18 cellular contexts compared by ENCODE assay signal in the genomic region with DNA sequence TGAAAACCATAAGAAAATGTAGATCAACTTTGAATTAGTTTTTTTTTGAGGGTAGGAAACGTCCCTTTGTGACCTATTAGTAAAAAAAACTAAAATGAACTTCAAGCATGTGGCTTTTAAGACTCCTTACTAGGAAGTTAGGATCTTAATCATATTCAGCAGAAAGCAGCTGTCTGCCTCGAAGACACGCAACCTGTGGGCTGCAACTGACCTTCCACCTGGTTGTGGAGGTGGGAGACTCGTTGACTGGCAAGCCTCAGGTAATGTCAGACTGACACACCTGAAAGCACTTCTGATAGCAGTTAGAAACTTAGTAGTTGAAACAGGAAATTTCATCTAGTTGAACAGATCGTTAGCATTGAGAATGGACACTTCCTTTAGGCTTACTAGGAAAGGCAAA. TPM values are rescaled to one million over a fixed set of nuclear protein-coding genes. Genes with fewer than 3 reads are reported as not detected.
DNase-seq lines count a peak whose midpoint lies in the region; ATAC-seq and TF ChIP-seq lines count a peak whose summit lies in the region.
"Had no signal": no experiment of that assay in that cellular context is flagged by ENCODE, and none has a peak within 500 bp of the region (broad histone marks: within the 10 kb centered on the region; RNA-seq: fewer than 3 reads in every experiment).

No MANE protein-coding gene starts in this region.

- H3K27ac Mint-ChIP-seq in activated T-cell treated with anti-CD3 and anti-CD28 coated beads, Interleukin-2, amount 50 U/mL, for 72 hours = peak overlapping the region; percentile 7
- H3K27ac Mint-ChIP-seq in activated T-cell treated with anti-CD3 and anti-CD28 coated beads, Interleukin-2, amount 50 U/mL, for 24 hours = no peak overlapping the region
- no peak overlapping the region for H3K27ac Mint-ChIP-seq in activated naive CD8-positive, alpha-beta T cell treated with anti-CD3 and anti-CD28 coated beads for 36 hours

- CTCF ChIA-PET in OCI-LY7 (lab: Charles Lee; ENCODE audit: unreplicated experiment) = interaction anchor here (0.9 to 2.2 kb wide), 4 partner anchors 9 to 128 kb away, joined by 3 to 13 read pairs (median 4); no protein-coding TSS in a partner anchor

- ATAC-seq in activated T-cell treated with anti-CD3 and anti-CD28 coated beads, Interleukin-2, amount 50 U/mL, for 72 hours (replicated peaks in 1 of 2) = no peak
- ATAC-seq in GM21723 (IDR thresholded peaks at IDR 0.05; ENCODE audit: unreplicated experiment) = no peak
- no peak for ATAC-seq in Right ventricle myocardium superior (ENCODE audit: poor library complexity)
- ATAC-seq: A549, HepG2, SK-N-SH treated with all-trans-retinoic acid at 6 μM for 48 hours had no signal

- H3K4me1 ChIP-seq in OCI-LY7 (ENCODE audit: insufficient read depth, low read length, poor library complexity, severe bottlenecking) = peaks cover 13% of the 10 kb centered on the region
- H3K4me1 ChIP-seq: A549, right atrium auricular region, vagina had no signal

- BruUV-seq in OCI-LY7 (replicated peaks; lab: Mats Ljungman, UMichigan) = no TSS peak

- H3K9me2 ChIP-seq in OCI-LY7 (ENCODE audit: insufficient read depth, low read length) = no peaks in the 10 kb centered on the region

- POLR2A ChIA-PET in OCI-LY7 (lab: Charles Lee) = interaction anchor here (0.6 to 3.1 kb wide), 20 partner anchors 9 to 1663 kb away, joined by 3 to 17 read pairs (median 5); no protein-coding TSS in a partner anchor

- no peak overlapping the region for H3K27ac ChIP-seq in OCI-LY7 (ENCODE audit: low read depth, low read length, poor library complexity, severe bottlenecking)
- H3K27ac ChIP-seq: A549, PC-9, right atrium auricular region, vagina had no signal

- intact Hi-C loops in OCI-LY7 (cut with micrococcal nuclease; ENCODE audit: unreplicated experiment) (no loop called here), Right ventricle myocardium superior (cut with DNase I) (no loop called here)

- no peak for TF ChIP-seq CTCF in OCI-LY7 (conservative IDR thresholded peaks at IDR 0.05; ENCODE audit: low read length)

- peak overlapping the region; percentile 62; the same call in 1 of the 2 replicates for H3K4me2 ChIP-seq in OCI-LY7 (ENCODE audit: low read length)
- H3K4me2 ChIP-seq: A549, PC-9 had no signal

- no peaks in the 10 kb centered on the region for H3K79me2 ChIP-seq in OCI-LY7 (ENCODE audit: insufficient read depth, low read depth, low read length)

- peak overlapping the region; percentile 86 to 88 for H3K4me3 Mint-ChIP-seq in activated T-cell treated with anti-CD3 and anti-CD28 coated beads, Interleukin-2, amount 50 U/mL, for 72 hours
- no peak overlapping the region for H3K4me3 Mint-ChIP-seq in activated T-cell treated with anti-CD3 and anti-CD28 coated beads, Interleukin-2, amount 50 U/mL, for 24 hours
- peak overlapping the region; percentile 81 for H3K4me3 Mint-ChIP-seq in activated naive CD8-positive, alpha-beta T cell treated with anti-CD3 and anti-CD28 coated beads for 36 hours

- peaks cover 0 to 2% of the 10 kb centered on the region in 2 donors for H3K9me3 Mint-ChIP-seq in activated T-cell treated with anti-CD3 and anti-CD28 coated beads, Interleukin-2, amount 50 U/mL, for 72 hours
- no peaks in the 10 kb centered on the region for H3K9me3 Mint-ChIP-seq in activated T-cell treated with anti-CD3 and anti-CD28 coated beads, Interleukin-2, amount 50 U/mL, for 24 hours
- H3K9me3 Mint-ChIP-seq in activated naive CD8-positive, alpha-beta T cell treated with anti-CD3 and anti-CD28 coated beads for 36 hours = no peaks in the 10 kb centered on the region

- DNase-seq in activated T-cell treated with anti-CD3 and anti-CD28 coated beads, Interleukin-2, amount 50 U/mL, for 72 hours = peak in 1 of 2 donors; percentile 6
- DNase-seq in activated T-cell treated with anti-CD3 and anti-CD28 coated beads, Interleukin-2, amount 50 U/mL, for 24 hours = no peak
- no peak for DNase-seq in OCI-LY7 (ENCODE audit: low spot score)
- no peak for DNase-seq in activated naive CD8-positive, alpha-beta T cell treated with anti-CD3 and anti-CD28 coated beads for 36 hours
- DNase-seq in stimulated activated CD8-positive, alpha-beta memory T cell treated with anti-CD3 and anti-CD28 coated beads, Interleukin-4, amount 100 ng/mL, for 48 hours = peak; percentile 29
- no peak for DNase-seq in foreskin melanocyte
- DNase-seq in Right ventricle myocardium superior = no peak
- DNase-seq: activated effector memory CD4-positive, alpha-beta T cell treated with Interleukin-2 at 50 U/mL for 16 hours; MG63; midbrain; NCI-H2029; PC-9 had no signal

- no peaks in the 10 kb centered on the region for H3K27me3 Mint-ChIP-seq in activated T-cell treated with anti-CD3 and anti-CD28 coated beads, Interleukin-2, amount 50 U/mL, for 72 hours (ENCODE audit: low read depth)
- peaks cover 6% of the 10 kb centered on the region for H3K27me3 Mint-ChIP-seq in activated T-cell treated with anti-CD3 and anti-CD28 coated beads, Interleukin-2, amount 50 U/mL, for 24 hours
- H3K27me3 Mint-ChIP-seq in activated naive CD8-positive, alpha-beta T cell treated with anti-CD3 and anti-CD28 coated beads for 36 hours = no peaks in the 10 kb centered on the region

- H3K36me3 Mint-ChIP-seq in activated T-cell treated with anti-CD3 and anti-CD28 coated beads, Interleukin-2, amount 50 U/mL, for 72 hours (ENCODE audit: insufficient read depth in 2 of 2) = peaks cover 0 to 2% of the 10 kb centered on the region in 2 donors
- no peaks in the 10 kb centered on the region for H3K36me3 Mint-ChIP-seq in activated T-cell treated with anti-CD3 and anti-CD28 coated beads, Interleukin-2, amount 50 U/mL, for 24 hours (ENCODE audit: low read depth)
- peaks cover 2% of the 10 kb centered on the region for H3K36me3 Mint-ChIP-seq in activated naive CD8-positive, alpha-beta T cell treated with anti-CD3 and anti-CD28 coated beads for 36 hours

- H2AFZ ChIP-seq in OCI-LY7 (ENCODE audit: low read length) = peak overlapping the region; percentile 91
- H2AFZ ChIP-seq: PC-9 had no signal

- H3K36me3 ChIP-seq in OCI-LY7 (ENCODE audit: insufficient read depth, low read length) = no peaks in the 10 kb centered on the region
- H3K36me3 ChIP-seq: MG63, right atrium auricular region, vagina had no signal

- no peaks in the 10 kb centered on the region for H4K20me1 ChIP-seq in OCI-LY7 (ENCODE audit: insufficient read depth, low read length)

- H3K4me1 Mint-ChIP-seq in activated T-cell treated with anti-CD3 and anti-CD28 coated beads, Interleukin-2, amount 50 U/mL, for 72 hours (ENCODE audit: low read depth) = peaks cover 35% of the 10 kb centered on the region
- peaks cover 17% of the 10 kb centered on the region for H3K4me1 Mint-ChIP-seq in activated T-cell treated with anti-CD3 and anti-CD28 coated beads, Interleukin-2, amount 50 U/mL, for 24 hours (ENCODE audit: low read depth)
- peaks cover 16% of the 10 kb centered on the region for H3K4me1 Mint-ChIP-seq in activated naive CD8-positive, alpha-beta T cell treated with anti-CD3 and anti-CD28 coated beads for 36 hours

- H3K4me3 ChIP-seq in OCI-LY7 (ENCODE audit: low read depth, low read length, poor library complexity, severe bottlenecking) = no peak overlapping the region
- H3K4me3 ChIP-seq: A549, MG63, PC-9, right atrium auricular region, vagina had no signal

- H3K9me3 ChIP-seq in OCI-LY7 (ENCODE audit: low read length) = no peaks in the 10 kb centered on the region
- H3K9me3 ChIP-seq: A549, MG63, right atrium auricular region, vagina had no signal

RNA-seq across cellular contexts. Expression of a gene that starts 37.4 kb away (rescaled TPM):
- total RNA-seq in activated T-cell treated with anti-CD3 and anti-CD28 coated beads, Interleukin-2, amount 50 U/mL, for 72 hours = 10 to 100 TPM; 29.6 to 38.5 TPM
- 13.1 and 16.6 TPM in 2 replicates for total RNA-seq in OCI-LY7 (2014; rRNA removed; shearing (Covaris generic))
- total RNA-seq in OCI-LY7 (2022) = 87.4 and 104 TPM in 2 replicates
- total RNA-seq in activated naive CD8-positive, alpha-beta T cell treated with anti-CD3 and anti-CD28 coated beads for 36 hours = 10 to 100 TPM; 17.4 to 18.7 TPM
- total RNA-seq in Right ventricle myocardium superior = 9.6 TPM
